20 cellular contexts compared by ENCODE assay signal in the genomic region with DNA sequence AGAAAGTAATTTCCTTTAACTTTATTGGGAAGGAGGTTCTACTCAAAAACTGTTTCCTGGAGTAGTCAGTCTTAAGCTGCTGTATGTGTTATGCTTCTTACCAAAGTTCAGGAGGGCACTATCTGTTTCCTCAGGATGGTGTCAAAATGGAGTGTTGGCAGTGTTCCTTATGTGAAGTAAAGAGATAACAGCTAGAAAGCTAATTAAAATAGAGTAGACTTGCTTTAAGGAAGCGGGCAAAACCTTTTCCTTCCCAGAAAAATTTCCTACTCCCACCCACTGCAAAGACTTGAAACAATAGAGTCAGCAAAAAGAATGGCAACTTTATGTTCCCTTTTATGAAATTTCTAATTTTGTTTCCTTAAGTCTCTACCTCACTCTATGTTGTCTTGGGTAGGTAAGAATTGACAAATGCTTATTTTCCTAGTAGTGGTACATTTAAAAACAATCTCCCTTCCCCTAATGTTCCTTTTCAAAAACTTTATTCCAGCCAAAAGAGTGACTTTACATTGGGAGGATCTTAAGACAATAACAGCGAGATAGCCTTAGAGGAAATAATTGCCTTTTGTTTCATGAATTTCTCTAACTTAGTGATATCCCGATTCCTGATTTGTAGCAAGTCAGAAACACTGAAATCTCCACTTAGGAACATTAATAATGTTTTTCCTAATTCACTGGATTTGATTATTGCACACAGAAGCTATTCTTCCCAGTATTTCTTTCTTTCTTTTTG. TPM values are rescaled to one million over a fixed set of nuclear protein-coding genes. Genes with fewer than 3 reads are reported as not detected.
DNase-seq lines count a peak whose midpoint lies in the region; ATAC-seq and TF ChIP-seq lines count a peak whose summit lies in the region.
"Had no signal": no experiment of that assay in that cellular context is flagged by ENCODE, and none has a peak within 500 bp of the region (broad histone marks: within the 10 kb centered on the region; RNA-seq: fewer than 3 reads in every experiment).

No MANE protein-coding gene starts in this region.

- peaks cover 5% of the 10 kb centered on the region; the same call in 1 of the 2 replicates for H3K9me3 ChIP-seq in Loucy (ENCODE audit: insufficient read depth, low read depth, low read length)
- no peaks in the 10 kb centered on the region for H3K9me3 ChIP-seq in right lobe of liver
- peaks cover 0 to 4% of the 10 kb centered on the region in 2 donors for H3K9me3 ChIP-seq in ascending aorta
- H3K9me3 ChIP-seq in GM23248 (ENCODE audit: low read depth): no peaks in the 10 kb centered on the region
- H3K9me3 ChIP-seq: SJCRH30 had no signal

- no peak overlapping the region for H3K9ac ChIP-seq in Loucy (ENCODE audit: low read depth, low read length, poor library complexity, severe bottlenecking)
- no peak overlapping the region for H3K9ac ChIP-seq in GM23248

- H4K20me1 ChIP-seq in Loucy (ENCODE audit: insufficient read depth, low read length, poor library complexity, severe bottlenecking): no peaks in the 10 kb centered on the region
- H4K20me1 ChIP-seq in GM23248 (ENCODE audit: insufficient read depth): no peaks in the 10 kb centered on the region

- TF ChIP-seq CTCF in Loucy (conservative IDR thresholded peaks at IDR 0.05; ENCODE audit: low read length) (no peak), endothelial cell (IDR thresholded peaks at IDR 0.05; ENCODE audit: unreplicated experiment) (no peak), right lobe of liver (IDR thresholded peaks at IDR 0.05) (no peak), ascending aorta (IDR thresholded peaks at IDR 0.05) (no peak), lower leg skin (IDR thresholded peaks at IDR 0.05) (no peak)

- peaks cover 10% of the 10 kb centered on the region for H3K9me3 Mint-ChIP-seq in endothelial cell (ENCODE audit: unreplicated experiment)
- no peaks in the 10 kb centered on the region for H3K9me3 Mint-ChIP-seq in stimulated activated memory B cell treated with anti-CD40 and anti-IgM and Interleukin-4, amounts not matched to agents 10 μg/mL and 1 μg/mL and 100 μg/mL, for 72 hours

- H3K4me3 ChIP-seq in Loucy (ENCODE audit: low read length, poor library complexity, severe bottlenecking): no peak overlapping the region
- no peak overlapping the region for H3K4me3 ChIP-seq in right lobe of liver
- no peak overlapping the region for H3K4me3 ChIP-seq in ascending aorta
- H3K4me3 ChIP-seq in lower leg skin (ENCODE audit: low read depth, poor library complexity, severe bottlenecking): no peak overlapping the region
- no peak overlapping the region for H3K4me3 ChIP-seq in GM23248
- H3K4me3 ChIP-seq: cardiac muscle cell, SJCRH30 had no signal

- H3K9me2 ChIP-seq in Loucy (replicated peaks; ENCODE audit: low read depth, low read length): no peaks in the 10 kb centered on the region
- no peaks in the 10 kb centered on the region for H3K9me2 ChIP-seq in GM23248 (ENCODE audit: insufficient read depth)

- peak overlapping the region; percentile 99 for H3K27ac Mint-ChIP-seq in endothelial cell (ENCODE audit: unreplicated experiment)
- H3K27ac Mint-ChIP-seq in stimulated activated memory B cell treated with anti-CD40 and anti-IgM and Interleukin-4, amounts not matched to agents 10 μg/mL and 1 μg/mL and 100 μg/mL, for 72 hours: peak overlapping the region; percentile 26
- H3K27ac Mint-ChIP-seq: activated naive CD8-positive, alpha-beta T cell treated with anti-CD3 and anti-CD28 coated beads, Interleukin-2, amount 10 ng/mL, durations not matched to agents 7 days and 5 days; stimulated activated naive CD8-positive, alpha-beta T cell treated with anti-CD3 and anti-CD28 coated beads, Interleukin-15, Interleukin-2, amounts not matched to agents 100 ng/mL and 50 ng/mL, for 24 hours had no signal

- peak overlapping the region in 1 of 3 donors; percentile 7 for H3K27ac ChIP-seq in right lobe of liver
- peak overlapping the region in 1 of 2 donors; percentile 28 for H3K27ac ChIP-seq in ascending aorta
- H3K27ac ChIP-seq in GM23248: no peak overlapping the region
- H3K27ac ChIP-seq: cardiac muscle cell, SJCRH30 had no signal

- H3K27me3 Mint-ChIP-seq in endothelial cell (ENCODE audit: unreplicated experiment): peaks cover 3% of the 10 kb centered on the region
- H3K27me3 Mint-ChIP-seq in stimulated activated memory B cell treated with anti-CD40 and anti-IgM and Interleukin-4, amounts not matched to agents 10 μg/mL and 1 μg/mL and 100 μg/mL, for 72 hours: no peaks in the 10 kb centered on the region

- DNase-seq in endothelial cell (ENCODE audit: low spot score) (no peak), right lobe of liver (no peak), ascending aorta (ENCODE audit: low spot score in 2 of 2) (no peak), UCSD-AML1 (lab: John Stamatoyannopoulos, UW; ENCODE audit: unreplicated experiment) (no peak), lower leg skin (ENCODE audit: low spot score in 2 of 2) (no peak), GM23248 (no peak)
- DNase-seq: activated CD4-positive, alpha-beta T cell treated with anti-CD3 and anti-CD28 coated beads, Interleukin-2, amount 50 U/mL, for 4 hours; activated naive CD8-positive, alpha-beta T cell treated with anti-CD3 and anti-CD28 coated beads, Interleukin-2, amount 10 ng/mL, durations not matched to agents 7 days and 5 days; activated T-cell treated with anti-CD3 and anti-CD28 coated beads, Interleukin-2, amount 50 U/mL, for 48 hours; effector memory CD4-positive, alpha-beta T cell; foreskin fibroblast; Karpas-422; mesenchymal stem cell; NCI-H1436; NCI-H345; SJCRH30 had no signal

- H3F3A ChIP-seq in Loucy (ENCODE audit: low read depth) (no peaks in the 10 kb centered on the region), GM23248 (ENCODE audit: insufficient read depth) (no peaks in the 10 kb centered on the region)

- no peaks in the 10 kb centered on the region for H3K36me3 ChIP-seq in Loucy (ENCODE audit: insufficient read depth, low read length)
- no peaks in the 10 kb centered on the region for H3K36me3 ChIP-seq in right lobe of liver
- no peaks in the 10 kb centered on the region for H3K36me3 ChIP-seq in ascending aorta
- no peaks in the 10 kb centered on the region for H3K36me3 ChIP-seq in GM23248 (ENCODE audit: low read depth)
- H3K36me3 ChIP-seq: cardiac muscle cell, SJCRH30 had no signal

- WGBS in right lobe of liver (ENCODE audit: insufficient coverage, low coverage, low lambda C conversion rate, missing lambda C conversion rate): 45% methylated on average over 3 of the region's 3 CpGs
- WGBS in lower leg skin, 2 donors: 65 to 72% methylated on average over 3 of the region's 3 CpGs
- WGBS in GM23248 (ENCODE audit: low coverage in 1 of 2, low lambda C conversion rate in 2 of 2, missing lambda C conversion rate in 2 of 2), 2 experiments: 49 to 50% methylated on average over 3 of the region's 3 CpGs

- no peaks in the 10 kb centered on the region for H3K27me3 ChIP-seq in Loucy (ENCODE audit: insufficient read depth, low read length, poor library complexity, severe bottlenecking)
- H3K27me3 ChIP-seq in right lobe of liver: no peaks in the 10 kb centered on the region
- no peaks in the 10 kb centered on the region for H3K27me3 ChIP-seq in ascending aorta
- H3K27me3 ChIP-seq in GM23248 (replicated peaks; ENCODE audit: insufficient read depth): no peaks in the 10 kb centered on the region; the same call in 1 of the 2 replicates
- H3K27me3 ChIP-seq: cardiac muscle cell, SJCRH30 had no signal

- peaks cover 8% of the 10 kb centered on the region for H3K36me3 Mint-ChIP-seq in endothelial cell (ENCODE audit: low read depth, unreplicated experiment)
- no peaks in the 10 kb centered on the region for H3K36me3 Mint-ChIP-seq in stimulated activated memory B cell treated with anti-CD40 and anti-IgM and Interleukin-4, amounts not matched to agents 10 μg/mL and 1 μg/mL and 100 μg/mL, for 72 hours

- in situ Hi-C loops in GM23248 (cut with MboI): no loop called here

- H3K79me2 ChIP-seq in Loucy (ENCODE audit: insufficient read depth, low read length) (no peaks in the 10 kb centered on the region), GM23248 (ENCODE audit: insufficient read depth) (no peaks in the 10 kb centered on the region)

- peak overlapping the region; percentile 23; the same call in 1 of the 2 replicates for H2AFZ ChIP-seq in Loucy (ENCODE audit: low read length)
- no peak overlapping the region for H2AFZ ChIP-seq in GM23248

- peak; percentile 62 to 73 (median 66) for ATAC-seq in right lobe of liver
- no peak for ATAC-seq in stimulated activated memory B cell treated with anti-CD40 and anti-IgM and Interleukin-4, amounts not matched to agents 10 μg/mL and 1 μg/mL and 100 μg/mL, for 72 hours

- intact Hi-C loops in right lobe of liver (cut with DNase I) (no loop called here), ascending aorta (cut with DNase I) (no loop called here), lower leg skin (cut with DNase I; ENCODE audit: low total_unique reads) (no loop called here)

- H3K4me3 Mint-ChIP-seq in endothelial cell (ENCODE audit: unreplicated experiment): no peak overlapping the region
- no peak overlapping the region for H3K4me3 Mint-ChIP-seq in stimulated activated memory B cell treated with anti-CD40 and anti-IgM and Interleukin-4, amounts not matched to agents 10 μg/mL and 1 μg/mL and 100 μg/mL, for 72 hours
- H3K4me3 Mint-ChIP-seq: activated naive CD8-positive, alpha-beta T cell treated with anti-CD3 and anti-CD28 coated beads, Interleukin-2, amount 10 ng/mL, durations not matched to agents 7 days and 5 days; stimulated activated naive CD8-positive, alpha-beta T cell treated with anti-CD3 and anti-CD28 coated beads, Interleukin-15, Interleukin-2, amounts not matched to agents 100 ng/mL and 50 ng/mL, for 24 hours had no signal

- TF ChIP-seq POLR2A in right lobe of liver (IDR thresholded peaks at IDR 0.05) (no peak), lower leg skin (IDR thresholded peaks at IDR 0.05) (no peak)

- H3K4me1 Mint-ChIP-seq in endothelial cell (ENCODE audit: unreplicated experiment): peaks cover 28% of the 10 kb centered on the region
- H3K4me1 Mint-ChIP-seq in stimulated activated memory B cell treated with anti-CD40 and anti-IgM and Interleukin-4, amounts not matched to agents 10 μg/mL and 1 μg/mL and 100 μg/mL, for 72 hours: peaks cover 26% of the 10 kb centered on the region
- H3K4me1 Mint-ChIP-seq: activated naive CD8-positive, alpha-beta T cell treated with anti-CD3 and anti-CD28 coated beads, Interleukin-2, amount 10 ng/mL, durations not matched to agents 7 days and 5 days had no signal

- H3K4me2 ChIP-seq in Loucy (ENCODE audit: low read depth, low read length, poor library complexity, severe bottlenecking) (no peak overlapping the region), GM23248 (ENCODE audit: unreplicated experiment) (no peak overlapping the region)

- no peaks in the 10 kb centered on the region for H3K4me1 ChIP-seq in Loucy (ENCODE audit: insufficient read depth, low read length, poor library complexity, severe bottlenecking)
- H3K4me1 ChIP-seq in right lobe of liver: no peaks in the 10 kb centered on the region
- no peaks in the 10 kb centered on the region for H3K4me1 ChIP-seq in ascending aorta
- H3K4me1 ChIP-seq in GM23248 (ENCODE audit: insufficient read depth): no peaks in the 10 kb centered on the region
- H3K4me1 ChIP-seq: SJCRH30 had no signal

RNA-seq across cellular contexts. Expression of gene ENTPD1, which starts 26.5 kb away (rescaled TPM):
- total RNA-seq in endothelial cell (ENCODE audit: unreplicated experiment): 102 TPM
- total RNA-seq in right lobe of liver: 1 to 10 TPM; 1.8 to 4.7 (median 3.6) TPM
- total RNA-seq in ascending aorta: 41.6 TPM
- total RNA-seq in lower leg skin: 10 to 100 TPM in 1 of 4 donors, 1 to 10 TPM in 3; 5.3 to 15.7 (median 7.7) TPM
- not detected in 2 replicates for total RNA-seq in GM23248 (2014; rRNA removed; shearing (Covaris generic))
- polyA plus RNA-seq in GM23248 (2016; fragmentation: Nextera tagmentation; extraction: Ambion mirVana): 0.29 and 0.35 TPM in 2 replicates

RNA-seq across cellular contexts. Expression of gene TCTN3, which starts 35.8 kb away (rescaled TPM):
- total RNA-seq in endothelial cell (ENCODE audit: unreplicated experiment) (54.3 TPM), right lobe of liver (10 to 100 TPM; 15.5 to 24.3 (median 19.1) TPM), ascending aorta (22.1 TPM), lower leg skin (10 to 100 TPM; 13.6 to 23.1 (median 16.3) TPM)
- total RNA-seq in GM23248 (2014; rRNA removed; shearing (Covaris generic)): 37.2 and 42.4 TPM in 2 replicates
- polyA plus RNA-seq in GM23248 (2016; fragmentation: Nextera tagmentation; extraction: Ambion mirVana): 53.6 and 58.3 TPM in 2 replicates
